In the genomic region with DNA sequence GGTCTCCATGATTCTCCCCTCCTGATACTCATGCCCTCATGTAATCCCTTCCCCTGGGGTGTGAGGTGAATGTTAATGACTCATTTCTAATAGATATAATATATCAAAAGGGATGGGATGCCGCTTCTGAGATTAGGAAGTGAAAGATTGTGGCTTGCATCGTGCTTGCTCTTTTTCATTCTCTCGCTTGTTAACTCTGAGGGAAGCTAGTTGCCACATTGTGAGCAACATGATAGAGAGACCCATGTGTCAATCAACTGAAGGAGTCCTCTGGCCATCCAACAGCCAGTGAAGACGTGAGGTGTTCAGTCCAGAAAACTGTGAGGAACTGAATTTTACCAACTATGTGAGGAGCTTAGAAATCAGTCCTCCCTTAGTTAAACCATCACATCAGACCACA, we compare ENCODE assay signal across 17 cellular contexts. TPM values are rescaled to one million over a fixed set of nuclear protein-coding genes. Genes with fewer than 3 reads are reported as not detected.
DNase-seq lines count a peak whose midpoint lies in the region; ATAC-seq and TF ChIP-seq lines count a peak whose summit lies in the region.
"Had no signal": no experiment of that assay in that cellular context is flagged by ENCODE, and none has a peak within 500 bp of the region (broad histone marks: within the 10 kb centered on the region; RNA-seq: fewer than 3 reads in every experiment).

No MANE protein-coding gene starts in this region.

- H3K4me1 Mint-ChIP-seq in CD8-positive, alpha-beta T cell (ENCODE audit: low read depth): no peaks in the 10 kb centered on the region

- no peak overlapping the region for H3K27ac Mint-ChIP-seq in CD8-positive, alpha-beta T cell

- peaks cover 5% of the 10 kb centered on the region for H3K4me1 ChIP-seq in CD8-positive, alpha-beta T cell (ENCODE audit: insufficient read depth, low read length)
- H3K4me1 ChIP-seq: BE2C had no signal

- ATAC-seq in GM18505 (IDR thresholded peaks at IDR 0.05; ENCODE audit: unreplicated experiment) (peak; percentile 94), GM19397 (IDR thresholded peaks at IDR 0.05; ENCODE audit: unreplicated experiment) (peak; percentile 82), HG02840 (IDR thresholded peaks at IDR 0.05; ENCODE audit: low FRiP score, unreplicated experiment) (peak; percentile 71), HG03469 (IDR thresholded peaks at IDR 0.05; ENCODE audit: unreplicated experiment) (peak; percentile 92)
- no peak for ATAC-seq in CD8-positive, alpha-beta T cell
- ATAC-seq: activated T-cell treated with anti-CD3 and anti-CD28 coated beads, Interleukin-2, amount 50 U/mL, for 4 hours had no signal

- no peaks in the 10 kb centered on the region for H3K36me3 ChIP-seq in CD8-positive, alpha-beta T cell (ENCODE audit: insufficient read depth, low read length)
- H3K36me3 ChIP-seq: BE2C had no signal

- TF ChIP-seq POLR2A in GM18505 (IDR thresholded peaks at IDR 0.05; ENCODE audit: borderline replicate concordance, extremely low read depth, insufficient read depth, insufficient read length): no peak

- H3K27ac ChIP-seq in CD8-positive, alpha-beta T cell (ENCODE audit: low read depth, low read length): no peak overlapping the region
- H3K27ac ChIP-seq: hepatocyte had no signal

- TF ChIP-seq CTCF in CD8-positive, alpha-beta T cell (IDR thresholded peaks at IDR 0.05): no peak

- H3K27me3 Mint-ChIP-seq in CD8-positive, alpha-beta T cell (ENCODE audit: low read depth): no peaks in the 10 kb centered on the region

- intact Hi-C loops in CD8-positive, alpha-beta T cell (cut with DNase I, micrococcal nuclease): no loop called here

- CTCF ChIA-PET in CD8-positive, alpha-beta T cell (lab: Charles Lee): interaction anchor here (1.4 kb wide), 1 partner anchor 83 kb away, joined by 5 read pairs; no protein-coding TSS in a partner anchor

- H3K27me3 ChIP-seq in CD8-positive, alpha-beta T cell (ENCODE audit: insufficient read depth, low read length): no peaks in the 10 kb centered on the region
- H3K27me3 ChIP-seq: hepatocyte had no signal

- no peaks in the 10 kb centered on the region for H3K9me3 ChIP-seq in CD8-positive, alpha-beta T cell (ENCODE audit: low read length)
- H3K9me3 ChIP-seq: BE2C had no signal

- POLR2A ChIA-PET in CD8-positive, alpha-beta T cell (lab: Charles Lee): no interaction called here

- H3K36me3 Mint-ChIP-seq in CD8-positive, alpha-beta T cell: no peaks in the 10 kb centered on the region

- no peak overlapping the region for H3K4me3 ChIP-seq in CD8-positive, alpha-beta T cell (ENCODE audit: low read depth, low read length)
- H3K4me3 ChIP-seq: hepatocyte had no signal

- DNase-seq in pons (ENCODE audit: low spot score): no peak
- DNase-seq in CD8-positive, alpha-beta T cell: no peak
- no peak for DNase-seq in NCI-H526 (lab: John Stamatoyannopoulos, UW)
- no peak for DNase-seq in NCI-H1417 (lab: John Stamatoyannopoulos, UW)
- DNase-seq: activated T-cell treated with anti-CD3 and anti-CD28 coated beads, Interleukin-2, amount 50 U/mL, for 4 hours; BE2C; GF-D8; GOT3; KG1; mesenchymal stem cell; posterior cingulate gyrus; stimulated activated CD4-positive, alpha-beta T cell treated with anti-CD3 and anti-CD28 coated beads, Interleukin-2, amount 100 ng/mL, for 24 hours had no signal

- H3K9me3 Mint-ChIP-seq in CD8-positive, alpha-beta T cell: no peaks in the 10 kb centered on the region
- H3K9me3 Mint-ChIP-seq: activated T-cell treated with anti-CD3 and anti-CD28 coated beads, Interleukin-2, amount 50 U/mL, for 4 hours had no signal

- H3K4me3 Mint-ChIP-seq in CD8-positive, alpha-beta T cell: no peak overlapping the region
- H3K4me3 Mint-ChIP-seq: activated T-cell treated with anti-CD3 and anti-CD28 coated beads, Interleukin-2, amount 50 U/mL, for 4 hours had no signal

RNA-seq across cellular contexts. Expression of gene DRD3, which starts 28.9 kb away (rescaled TPM):
- not detected for total RNA-seq in CD8-positive, alpha-beta T cell
- total RNA-seq: activated T-cell treated with anti-CD3 and anti-CD28 coated beads, Interleukin-2, amount 50 U/mL, for 4 hours; hepatocyte had no signal

RNA-seq across cellular contexts. Expression of gene ZNF80, which starts 29.6 kb away (rescaled TPM):
- 1 to 10 TPM; 1.6 TPM for total RNA-seq in CD8-positive, alpha-beta T cell
- total RNA-seq: hepatocyte had no signal
